ENCODE assay signal across 1 cellular context in genomic region chr20:2114560-2114959, GRCh38.
TF ChIP-seq lines count a peak whose summit lies in the region.

No MANE protein-coding gene starts in this region.

TF ChIP-seq in liver, 16 proteins besides CTCF, POLR2A, EP300 and RAD21 (continued from another document):
- TF ChIP-seq REST (IDR thresholded peaks at IDR 0.05) (no peak), SP1 (IDR thresholded peaks at IDR 0.05) (no peak), RXRA (IDR thresholded peaks at IDR 0.05) (no peak), NR2F2 (IDR thresholded peaks at IDR 0.05) (no peak), GABPA (IDR thresholded peaks at IDR 0.05 in 1 of 2, conservative IDR thresholded peaks at IDR 0.05 in 1 of 2) (no peak), EGR1 (IDR thresholded peaks at IDR 0.05; ENCODE audit: low read depth in 2 of 2) (no peak), MAX (IDR thresholded peaks at IDR 0.05) (no peak), YY1 (IDR thresholded peaks at IDR 0.05) (no peak), JUND (IDR thresholded peaks at IDR 0.05) (no peak), TAF1 (conservative IDR thresholded peaks at IDR 0.05) (no peak), FOXA1 (IDR thresholded peaks at IDR 0.05) (no peak), HNF4G (IDR thresholded peaks at IDR 0.05) (no peak)
